Comparison of ENCODE assay signal across 15 cellular contexts in the genomic region with DNA sequence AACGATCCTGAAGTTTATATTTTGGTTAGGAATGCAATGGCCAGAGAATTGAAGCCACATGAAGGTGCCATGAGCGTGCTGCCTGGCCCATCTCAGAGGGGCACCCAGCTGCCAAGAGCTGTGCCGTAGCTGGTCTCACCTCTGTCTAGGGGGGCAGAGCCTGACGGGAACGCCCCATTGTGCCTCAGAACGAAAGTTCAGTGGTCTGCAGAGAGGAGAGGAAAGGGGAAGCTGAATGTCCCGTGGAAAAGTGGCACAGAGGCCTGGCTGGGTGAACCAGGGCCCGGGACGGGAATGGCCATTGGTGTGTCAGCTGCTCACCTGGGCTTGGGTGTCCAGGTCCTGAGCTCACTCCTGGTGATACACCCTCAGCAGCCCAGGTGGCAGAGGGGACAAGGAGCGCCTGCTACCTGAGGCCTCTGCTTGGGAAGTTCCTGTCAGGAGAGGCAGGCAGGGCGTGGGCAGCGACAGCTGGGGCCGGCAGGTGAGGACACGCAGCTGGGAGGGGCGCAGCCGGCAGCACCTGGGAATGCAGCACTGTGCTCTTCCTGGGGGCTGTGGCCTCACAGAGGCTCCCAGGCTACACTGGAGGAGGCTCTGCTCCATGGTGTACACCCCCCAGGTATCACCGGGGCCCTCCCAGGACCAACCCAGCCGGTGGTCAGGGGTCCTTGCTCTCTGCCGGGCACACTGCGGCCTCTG.
DNase-seq lines count a peak whose midpoint lies in the region; ATAC-seq, FAIRE-seq and TF ChIP-seq lines count a peak whose summit lies in the region.
"Had no signal": no experiment of that assay in that cellular context is flagged by ENCODE, and none has a peak within 500 bp of the region (broad histone marks: within the 10 kb centered on the region; RNA-seq: fewer than 3 reads in every experiment).

No MANE protein-coding gene starts in this region.

- CTCF ChIA-PET in GM12878 (lab: Yijun Ruan, JAX): interaction anchor here (0.6 to 3.3 kb wide), 7 partner anchors 9 to 60 kb away, joined by 3 to 9 read pairs (median 5); no protein-coding TSS in a partner anchor

- TF ChIP-seq CTCF in GM12878 (IDR thresholded peaks at IDR 0.05 in 2 of 3, conservative IDR thresholded peaks at IDR 0.05 in 1 of 3; ENCODE audit: control insufficient read depth in 2 of 3, extremely low read depth in 1 of 3, insufficient read depth in 1 of 3, low read depth in 3 of 3, low read length in 3 of 3) (no peak), thyroid gland (IDR thresholded peaks at IDR 0.05) (no peak)

- POLR2A ChIA-PET in GM12878 (lab: Charles Lee): interaction anchor here (0.8 to 1.7 kb wide), 6 partner anchors 12 to 65 kb away, joined by 3 to 7 read pairs (median 5); no protein-coding TSS in a partner anchor

- H3K79me2 ChIP-seq in GM12878 (ENCODE audit: control insufficient read depth, insufficient read depth, low read length): no peaks in the 10 kb centered on the region

- no peak overlapping the region for H3K9ac ChIP-seq in GM12878 (ENCODE audit: control insufficient read depth, insufficient read depth, low read length)

- TF ChIP-seq POLR2A in GM12878 (IDR thresholded peaks at IDR 0.05; ENCODE audit: low read depth, low read length): no peak
- no peak for TF ChIP-seq POLR2A in thyroid gland (IDR thresholded peaks at IDR 0.05)

- no peaks in the 10 kb centered on the region for H4K20me1 ChIP-seq in GM12878 (ENCODE audit: control insufficient read depth, insufficient read depth)

- in situ Hi-C loops in GM12878 (cut with MboI): no loop called here

- RAD21 ChIA-PET in GM12878 (lab: Charles Lee; ENCODE audit: unreplicated experiment): interaction anchor here (1.0 to 2.0 kb wide), 8 partner anchors 11 to 77 kb away, joined by 3 to 9 read pairs (median 6); no protein-coding TSS in a partner anchor

- peak; percentile 54 for DNase-seq in NCI-H748 (lab: John Stamatoyannopoulos, UW; ENCODE audit: unreplicated experiment)
- DNase-seq in NCI-H748 treated with DMSO at 0.1 percent for 48 hours (lab: John Stamatoyannopoulos, UW): no peak
- peak; percentile 84 for DNase-seq in HPDE6-E6E7 (ENCODE audit: extremely low spot score)
- no peak for DNase-seq in GM12878 (ENCODE audit: low read depth, low spot score)
- no peak for DNase-seq in thyroid gland
- no peak for DNase-seq in stimulated activated CD4-positive, alpha-beta T cell treated with anti-CD3 and anti-CD28 coated beads, Interleukin-4, amount 100 ng/mL, for 4 hours
- DNase-seq in anterior cingulate cortex (lab: John Stamatoyannopoulos, UW): no peak
- no peak for DNase-seq in T1000 (lab: John Stamatoyannopoulos, UW)
- DNase-seq: activated naive CD8-positive, alpha-beta T cell treated with anti-CD3 and anti-CD28 coated beads, Interleukin-2, amount 10 ng/mL, durations not matched to agents 7 days and 5 days; Calu3; NCI-H2029 treated with DMSO at 0.1 percent for 48 hours; pancreas had no signal

- WGBS in GM12878 (ENCODE audit: insufficient coverage, insufficient replicate concordance, low lambda C conversion rate, missing lambda C conversion rate): 10% methylated on average over 20 of the region's 20 CpGs
- WGBS in thyroid gland, 2 donors: 81 to 83% methylated on average over 15 to 16 of the region's 20 CpGs

- no peak overlapping the region for H2AFZ ChIP-seq in GM12878 (ENCODE audit: control insufficient read depth, low read depth, low read length)

- no peaks in the 10 kb centered on the region; a peak in 1 of 4 replicates for H3K27me3 ChIP-seq in GM12878 (replicated peaks in 1 of 2; ENCODE audit: control insufficient read depth in 2 of 2, insufficient read depth in 2 of 2, low read length in 1 of 2)
- no peaks in the 10 kb centered on the region for H3K27me3 ChIP-seq in thyroid gland
- H3K27me3 ChIP-seq: pancreas had no signal

- H3K4me3 ChIP-seq in GM12878 (no peak overlapping the region), thyroid gland (replicated peaks in 1 of 3) (no peak overlapping the region)
- H3K4me3 ChIP-seq: K562, pancreas had no signal

- TF ChIP-seq RAD21 in GM12878 (IDR thresholded peaks at IDR 0.05; ENCODE audit: insufficient read depth, low read depth, low read length): no peak

- SMC1A ChIA-PET in GM12878 (lab: Charles Lee; ENCODE audit: uncharacterized antibody, unreplicated experiment): interaction anchor here (0.6 to 1.6 kb wide), 6 partner anchors 10 to 78 kb away, joined by 3 to 7 read pairs (median 4); no protein-coding TSS in a partner anchor

- BruUV-seq in GM12878 (replicated peaks; lab: Mats Ljungman, UMichigan): no TSS peak

- H3K4me2 ChIP-seq in GM12878 (ENCODE audit: control insufficient read depth, insufficient read depth): peak overlapping the region; percentile 25; the same call in 1 of the 2 replicates

- no peak for FAIRE-seq in GM12878 (lab: Jason Lieb, UNC)
- FAIRE-seq: colon, K562, pancreas, RCC 7860 had no signal

- H3K9me3 ChIP-seq in GM12878 (replicated peaks; ENCODE audit: control insufficient read depth, insufficient read depth, low read length): no peaks in the 10 kb centered on the region
- H3K9me3 ChIP-seq in thyroid gland: no peaks in the 10 kb centered on the region
- H3K9me3 ChIP-seq: pancreas had no signal

- intact Hi-C loops in GM12878 (cut with micrococcal nuclease; ENCODE audit: unreplicated experiment): no loop called here
- intact Hi-C loops in thyroid gland (cut with DNase I): no loop called here

- ATAC-seq in GM12878: peak; percentile 85
- ATAC-seq: K562 had no signal

- no peaks in the 10 kb centered on the region for H3K36me3 ChIP-seq in GM12878 (ENCODE audit: control insufficient read depth in 2 of 2, insufficient read depth in 2 of 2, low read length in 1 of 2)
- H3K36me3 ChIP-seq in thyroid gland: no peaks in the 10 kb centered on the region
- H3K36me3 ChIP-seq: pancreas had no signal

- H3K4me1 ChIP-seq in GM12878 (ENCODE audit: control insufficient read depth, insufficient read depth, low read length) (peaks cover 10% of the 10 kb centered on the region), thyroid gland (peaks cover 37 to 61% of the 10 kb centered on the region in 2 donors)
- H3K4me1 ChIP-seq: pancreas had no signal

- TF ChIP-seq EP300 in GM12878 (IDR thresholded peaks at IDR 0.05; ENCODE audit: borderline replicate concordance in 1 of 2, control insufficient read depth in 1 of 2, low read depth in 2 of 2, low read length in 2 of 2): peak in 1 of 2 experiments; percentile 31; a peak in 1 of 4 replicates

- H3K27ac ChIP-seq in GM12878 (ENCODE audit: control insufficient read depth, insufficient read depth): no peak overlapping the region
- H3K27ac ChIP-seq in thyroid gland: peak overlapping the region in 2 of 3 donors; percentile 95 to 98
- H3K27ac ChIP-seq: pancreas had no signal

TF ChIP-seq in GM12878, 131 proteins besides CTCF, POLR2A, EP300 and RAD21 (continues in another document):
- TF ChIP-seq MTA2 (IDR thresholded peaks at IDR 0.05; ENCODE audit: low read depth) (peak; percentile 48; the same call in 1 of the 2 replicates), ZZZ3 (IDR thresholded peaks at IDR 0.05; ENCODE audit: control insufficient read depth, insufficient read length, low read depth) (no peak)
- TF ChIP-seq, protein P1, sequence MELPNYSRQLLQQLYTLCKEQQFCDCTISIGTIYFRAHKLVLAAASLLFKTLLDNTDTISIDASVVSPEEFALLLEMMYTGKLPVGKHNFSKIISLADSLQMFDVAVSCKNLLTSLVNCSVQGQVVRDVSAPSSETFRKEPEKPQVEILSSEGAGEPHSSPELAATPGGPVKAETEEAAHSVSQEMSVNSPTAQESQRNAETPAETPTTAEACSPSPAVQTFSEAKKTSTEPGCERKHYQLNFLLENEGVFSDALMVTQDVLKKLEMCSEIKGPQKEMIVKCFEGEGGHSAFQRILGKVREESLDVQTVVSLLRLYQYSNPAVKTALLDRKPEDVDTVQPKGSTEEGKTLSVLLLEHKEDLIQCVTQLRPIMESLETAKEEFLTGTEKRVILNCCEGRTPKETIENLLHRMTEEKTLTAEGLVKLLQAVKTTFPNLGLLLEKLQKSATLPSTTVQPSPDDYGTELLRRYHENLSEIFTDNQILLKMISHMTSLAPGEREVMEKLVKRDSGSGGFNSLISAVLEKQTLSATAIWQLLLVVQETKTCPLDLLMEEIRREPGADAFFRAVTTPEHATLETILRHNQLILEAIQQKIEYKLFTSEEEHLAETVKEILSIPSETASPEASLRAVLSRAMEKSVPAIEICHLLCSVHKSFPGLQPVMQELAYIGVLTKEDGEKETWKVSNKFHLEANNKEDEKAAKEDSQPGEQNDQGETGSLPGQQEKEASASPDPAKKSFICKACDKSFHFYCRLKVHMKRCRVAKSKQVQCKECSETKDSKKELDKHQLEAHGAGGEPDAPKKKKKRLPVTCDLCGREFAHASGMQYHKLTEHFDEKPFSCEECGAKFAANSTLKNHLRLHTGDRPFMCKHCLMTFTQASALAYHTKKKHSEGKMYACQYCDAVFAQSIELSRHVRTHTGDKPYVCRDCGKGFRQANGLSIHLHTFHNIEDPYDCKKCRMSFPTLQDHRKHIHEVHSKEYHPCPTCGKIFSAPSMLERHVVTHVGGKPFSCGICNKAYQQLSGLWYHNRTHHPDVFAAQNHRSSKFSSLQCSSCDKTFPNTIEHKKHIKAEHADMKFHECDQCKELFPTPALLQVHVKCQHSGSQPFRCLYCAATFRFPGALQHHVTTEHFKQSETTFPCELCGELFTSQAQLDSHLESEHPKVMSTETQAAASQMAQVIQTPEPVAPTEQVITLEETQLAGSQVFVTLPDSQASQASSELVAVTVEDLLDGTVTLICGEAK (IDR thresholded peaks at IDR 0.05; ENCODE audit: borderline replicate concordance): no peak

Comparison
In these comparisons a context has a peak if more than half of its experiments do, and no peak if none do; other contexts are left out.
1. DNase-seq: peak in NCI-H748 (single experiment) and HPDE6-E6E7 (single experiment); none in NCI-H748 treated with DMSO at 0.1 percent for 48 hours (single experiment), GM12878 (single experiment), thyroid gland (0 of 2), stimulated activated CD4-positive, alpha-beta T cell treated with anti-CD3 and anti-CD28 coated beads, Interleukin-4, amount 100 ng/mL, for 4 hours (0 of 2), anterior cingulate cortex (0 of 58) and T1000 (single experiment).